ENCODE assay signal across 35 cellular contexts in genomic region chr9:21502586-21502985, GRCh38. TPM values are rescaled to one million over a fixed set of nuclear protein-coding genes. Genes with fewer than 3 reads are reported as not detected.
"Had no signal": no experiment of that assay in that cellular context is flagged by ENCODE, and none has a peak within 500 bp of the region (broad histone marks: within the 10 kb centered on the region; RNA-seq: fewer than 3 reads in every experiment).

No MANE protein-coding gene starts in this region.

- H3K4me2 ChIP-seq: PC-9 had no signal

- ATAC-seq: activated CD4-positive, alpha-beta T cell treated with anti-CD3 and anti-CD28 coated beads for 36 hours; activated CD4-positive, CD25-positive, alpha-beta regulatory T cell treated with anti-CD3 and anti-CD28 coated beads, Interleukin-2, amount 50 U/mL, for 24 hours; activated CD8-positive, alpha-beta T cell treated with anti-CD3 and anti-CD28 coated beads, Interleukin-2, amount 10 ng/mL, durations not matched to agents 7 days and 5 days; WTC11 had no signal

- FAIRE-seq: bronchial epithelial cell, RCC 7860, TTC549 had no signal

- H3K4me3 ChIP-seq: adrenal gland, MG63, PC-9, SJCRH30, SK-N-MC had no signal

- H3K9me3 ChIP-seq: adrenal gland, MG63, SJCRH30 had no signal

- H2AFZ ChIP-seq: PC-9 had no signal

- H3K27me3 ChIP-seq: adrenal gland, MG63, SJCRH30 had no signal

- H3K27ac ChIP-seq: adrenal gland, PC-9, RWPE1, SJCRH30, SK-N-MC had no signal

- DNase-seq: activated CD4-positive, alpha-beta T cell treated with anti-CD3 and anti-CD28 coated beads for 36 hours; activated CD4-positive, alpha-beta T cell treated with anti-CD3 and anti-CD28 coated beads, Interleukin-2, amount 10 ng/mL, durations not matched to agents 7 days and 5 days; activated CD4-positive, alpha-beta T cell treated with anti-CD3 and anti-CD28 coated beads, Interleukin-2, amount 50 U/mL, for 48 hours; activated CD8-positive, alpha-beta T cell treated with anti-CD3 and anti-CD28 coated beads, Interleukin-2, amount 10 ng/mL, durations not matched to agents 7 days and 5 days; activated gamma-delta T cell; activated naive CD4-positive, alpha-beta T cell treated with Interleukin-2 at 50 U/mL for 16 hours; activated naive CD8-positive, alpha-beta T cell treated with anti-CD3 and anti-CD28 coated beads, Interleukin-2, amount 10 ng/mL, durations not matched to agents 7 days and 5 days; activated T-cell treated with anti-CD3 and anti-CD28 coated beads, Interleukin-2, amount 50 U/mL, for 24 hours; adrenal gland; caudate nucleus; cerebellar nuclear complex; Karpas-422; MG63; NCI-H1048; NCI-H1105 treated with DMSO at 0.1 percent for 48 hours; NCI-H1436; NCI-H1694; NCI-H1930; NCI-H2081 treated with DMSO at 0.1 percent for 48 hours; NCI-H345; NCI-H510A; NCI-H526; NCI-H748 treated with DMSO at 0.1 percent for 48 hours; PC-9; Right ventricle myocardium superior; SJCRH30 had no signal

- H3K4me1 ChIP-seq: adrenal gland had no signal

- H3K36me3 ChIP-seq: adrenal gland, SJCRH30 had no signal

RNA-seq across cellular contexts. Expression of gene IFNE, which starts 20.5 kb away (rescaled TPM):
- total RNA-seq: activated CD4-positive, alpha-beta T cell treated with anti-CD3 and anti-CD28 coated beads for 36 hours; activated CD4-positive, alpha-beta T cell treated with anti-CD3 and anti-CD28 coated beads, Interleukin-2, amount 10 ng/mL, durations not matched to agents 7 days and 5 days; activated CD8-positive, alpha-beta T cell treated with anti-CD3 and anti-CD28 coated beads, Interleukin-2, amount 10 ng/mL, durations not matched to agents 7 days and 5 days; activated T-helper 2 cell treated with anti-CD3 and anti-CD28 coated beads, Interferon-gamma antibody, Interleukin-2, Interleukin-4, amounts not matched to agents 10 μg/mL and 5 μg/mL and 100 μg/mL, durations not matched to agents 14 hours and 24 hours and 36 hours; adrenal gland; OCI-LY7; Right ventricle myocardium superior; SJCRH30 had no signal
- polyA plus RNA-seq: adrenal gland had no signal
